Comparison of ENCODE assay signal across 28 cellular contexts in genomic region chr1:226534098-226534497, GRCh38.
"Had no signal": no experiment of that assay in that cellular context is flagged by ENCODE, and none has a peak within 500 bp of the region (broad histone marks: within the 10 kb centered on the region; RNA-seq: fewer than 3 reads in every experiment).

No MANE protein-coding gene starts in this region.

- H3K9me3 ChIP-seq: adrenal gland, ascending aorta, body of pancreas, breast epithelium had no signal

- DNase-seq: activated gamma-delta T cell; activated gamma-delta T cell treated with Interleukin-2 at 50 U/mL for 16 hours; activated naive CD4-positive, alpha-beta T cell; activated naive CD4-positive, alpha-beta T cell treated with anti-CD3 and anti-CD28 coated beads for 36 hours; activated naive CD4-positive, alpha-beta T cell treated with anti-CD3 and anti-CD28 coated beads, Interleukin-2, amount 10 ng/mL, durations not matched to agents 7 days and 5 days; activated naive CD4-positive, alpha-beta T cell treated with anti-CD3 and anti-CD28 coated beads, Interleukin-2, amount 50 U/mL, for 16 hours; activated naive CD4-positive, alpha-beta T cell treated with Interleukin-2 at 50 U/mL for 16 hours; activated naive CD8-positive, alpha-beta T cell treated with anti-CD3 and anti-CD28 coated beads for 36 hours; activated naive CD8-positive, alpha-beta T cell treated with anti-CD3 and anti-CD28 coated beads, Interleukin-2, amount 10 ng/mL, durations not matched to agents 7 days and 5 days; activated naive CD8-positive, alpha-beta T cell treated with anti-CD3 and anti-CD28 coated beads, Interleukin-2, amount 50 U/mL, for 24 hours; activated T-cell treated with anti-CD3 and anti-CD28 coated beads, Interleukin-2, amount 50 U/mL, for 1 hour; activated T-cell treated with anti-CD3 and anti-CD28 coated beads, Interleukin-2, amount 50 U/mL, for 24 hours; activated T-cell treated with anti-CD3 and anti-CD28 coated beads, Interleukin-2, amount 50 U/mL, for 4 hours; activated T-cell treated with anti-CD3 and anti-CD28 coated beads, Interleukin-2, amount 50 U/mL, for 48 hours; activated T-cell treated with anti-CD3 and anti-CD28 coated beads, Interleukin-2, amount 50 U/mL, for 72 hours; adrenal gland; amniotic stem cell; amygdala; anterior cingulate cortex; aorta; body of pancreas; brain microvascular endothelial cell; caudate nucleus; central memory CD4-positive, alpha-beta T cell; cerebellar nuclear complex had no signal

- H3K36me3 ChIP-seq: adrenal gland, ascending aorta, brain microvascular endothelial cell, breast epithelium, cardiac muscle cell had no signal

- H3K27ac ChIP-seq: adrenal gland, ascending aorta, brain microvascular endothelial cell, breast epithelium, cardiac muscle cell had no signal

- H3K4me3 ChIP-seq: adrenal gland, ascending aorta, body of pancreas, breast epithelium, cardiac muscle cell had no signal

- H3K4me1 ChIP-seq: adrenal gland, ascending aorta, breast epithelium had no signal
